Comparison of ENCODE assay signal across 24 cellular contexts in genomic region chr18:72342933-72343332, GRCh38.
"Had no signal": no experiment of that assay in that cellular context is flagged by ENCODE, and none has a peak within 500 bp of the region (broad histone marks: within the 10 kb centered on the region; RNA-seq: fewer than 3 reads in every experiment).

No MANE protein-coding gene starts in this region.

- H3K36me3 Mint-ChIP-seq: activated CD8-positive, alpha-beta memory T cell treated with anti-CD3 and anti-CD28 coated beads, Interleukin-2, amount 10 ng/mL, durations not matched to agents 7 days and 5 days; activated naive CD8-positive, alpha-beta T cell treated with anti-CD3 and anti-CD28 coated beads, Interleukin-2, amount 10 ng/mL, durations not matched to agents 7 days and 5 days; mesothelial cell of epicardium had no signal

- H3K4me1 ChIP-seq: esophagus squamous epithelium, gastrocnemius medialis, left lung, parathyroid adenoma, right lobe of liver had no signal

- H3K4me3 Mint-ChIP-seq: activated CD4-positive, alpha-beta T cell treated with anti-CD3 and anti-CD28 coated beads for 36 hours; activated CD8-positive, alpha-beta memory T cell treated with anti-CD3 and anti-CD28 coated beads, Interleukin-2, amount 10 ng/mL, durations not matched to agents 7 days and 5 days; activated naive CD8-positive, alpha-beta T cell treated with anti-CD3 and anti-CD28 coated beads, Interleukin-2, amount 10 ng/mL, durations not matched to agents 7 days and 5 days; dendritic cell treated with granulocyte-macrophage colony-stimulating factor and Interleukin-4, amounts not matched to agents 40 ng/mL and 50 ng/mL, for 4 days; mesothelial cell of epicardium; nephron; T-helper 2 cell treated with Interferon-gamma antibody and Interleukin-4, amounts not matched to agents 5 μg/mL and 100 μg/mL, for 36 hours; WTC11 had no signal

- H3K9ac ChIP-seq: parathyroid adenoma had no signal

- ATAC-seq: activated CD4-positive, alpha-beta T cell treated with anti-CD3 and anti-CD28 coated beads for 36 hours; activated CD8-positive, alpha-beta memory T cell treated with anti-CD3 and anti-CD28 coated beads, Interleukin-2, amount 10 ng/mL, durations not matched to agents 7 days and 5 days; gastrocnemius medialis; left lung; right lobe of liver; WTC11 had no signal

- H3K27me3 ChIP-seq: esophagus squamous epithelium, gastrocnemius medialis, left lung, right lobe of liver had no signal

- H3K4me2 ChIP-seq: smooth muscle cell had no signal

- H3K27ac Mint-ChIP-seq: activated CD4-positive, alpha-beta T cell treated with anti-CD3 and anti-CD28 coated beads for 36 hours; activated CD8-positive, alpha-beta memory T cell treated with anti-CD3 and anti-CD28 coated beads, Interleukin-2, amount 10 ng/mL, durations not matched to agents 7 days and 5 days; activated naive CD8-positive, alpha-beta T cell treated with anti-CD3 and anti-CD28 coated beads, Interleukin-2, amount 10 ng/mL, durations not matched to agents 7 days and 5 days; activated T-helper 2 cell treated with anti-CD3 and anti-CD28 coated beads, Interferon-gamma antibody, Interleukin-2, Interleukin-4, amounts not matched to agents 10 μg/mL and 5 μg/mL and 100 μg/mL, durations not matched to agents 14 hours and 24 hours and 36 hours; dendritic cell treated with granulocyte-macrophage colony-stimulating factor and Interleukin-4, amounts not matched to agents 40 ng/mL and 50 ng/mL, for 4 days; mesothelial cell of epicardium; nephron; T-helper 2 cell treated with Interferon-gamma antibody and Interleukin-4, amounts not matched to agents 5 μg/mL and 100 μg/mL, for 36 hours; WTC11 had no signal

- H2AFZ ChIP-seq: parathyroid adenoma had no signal

- DNase-seq: activated CD4-positive, alpha-beta T cell treated with anti-CD3 and anti-CD28 coated beads for 36 hours; activated CD4-positive, alpha-beta T cell treated with anti-CD3 and anti-CD28 coated beads, Interleukin-2, amount 50 U/mL, for 48 hours; activated CD8-positive, alpha-beta memory T cell treated with anti-CD3 and anti-CD28 coated beads, Interleukin-2, amount 10 ng/mL, durations not matched to agents 7 days and 5 days; activated naive CD4-positive, alpha-beta T cell treated with Interleukin-2 at 50 U/mL for 16 hours; activated naive CD8-positive, alpha-beta T cell treated with anti-CD3 and anti-CD28 coated beads, Interleukin-2, amount 10 ng/mL, durations not matched to agents 7 days and 5 days; activated T-cell treated with anti-CD3 and anti-CD28 coated beads, Interleukin-2, amount 50 U/mL, for 1 hour; anterior cingulate cortex; cerebellar nuclear complex; effector memory CD4-positive, alpha-beta T cell; esophagus squamous epithelium; gastrocnemius medialis; head of caudate nucleus; left lung; right lobe of liver; stimulated activated CD4-positive, alpha-beta T cell treated with anti-CD3 and anti-CD28 coated beads, Interleukin-4, amount 100 ng/mL, for 4 hours; stimulated activated naive CD4-positive, alpha-beta T cell had no signal

- H3K27ac ChIP-seq: esophagus squamous epithelium, gastrocnemius medialis, left lung, parathyroid adenoma, right lobe of liver had no signal

- H3K79me2 ChIP-seq: parathyroid adenoma had no signal

- H3K4me3 ChIP-seq: esophagus squamous epithelium, gastrocnemius medialis, left lung, right lobe of liver, smooth muscle cell had no signal

- H3K4me1 Mint-ChIP-seq: activated CD4-positive, alpha-beta T cell treated with anti-CD3 and anti-CD28 coated beads for 36 hours; activated CD8-positive, alpha-beta memory T cell treated with anti-CD3 and anti-CD28 coated beads, Interleukin-2, amount 10 ng/mL, durations not matched to agents 7 days and 5 days; activated naive CD8-positive, alpha-beta T cell treated with anti-CD3 and anti-CD28 coated beads, Interleukin-2, amount 10 ng/mL, durations not matched to agents 7 days and 5 days; mesothelial cell of epicardium; nephron; WTC11 had no signal

- H3K9me3 Mint-ChIP-seq: activated naive CD8-positive, alpha-beta T cell treated with anti-CD3 and anti-CD28 coated beads, Interleukin-2, amount 10 ng/mL, durations not matched to agents 7 days and 5 days; dendritic cell treated with granulocyte-macrophage colony-stimulating factor and Interleukin-4, amounts not matched to agents 40 ng/mL and 50 ng/mL, for 4 days; mesothelial cell of epicardium; nephron; T-helper 2 cell treated with Interferon-gamma antibody and Interleukin-4, amounts not matched to agents 5 μg/mL and 100 μg/mL, for 36 hours had no signal

- H3K36me3 ChIP-seq: esophagus squamous epithelium, gastrocnemius medialis, left lung, right lobe of liver had no signal

- H3K9me3 ChIP-seq: esophagus squamous epithelium, gastrocnemius medialis, left lung, right lobe of liver had no signal
